Comparison of ENCODE assay signal across 8 cellular contexts in genomic region chr1:151988405-151988851, GRCh38. TPM values are rescaled to one million over a fixed set of nuclear protein-coding genes. Genes with fewer than 3 reads are reported as not detected.
DNase-seq lines count a peak whose midpoint lies in the region; ATAC-seq and TF ChIP-seq lines count a peak whose summit lies in the region.

No MANE protein-coding gene starts in this region.

- no peak overlapping the region for H3K4me3 ChIP-seq in A673 (ENCODE audit: low read depth, low read length, poor library complexity, severe bottlenecking)
- H3K4me3 ChIP-seq in HEK293 (ENCODE audit: low read depth, low read length): no peak overlapping the region
- H3K4me3 ChIP-seq in ascending aorta: no peak overlapping the region
- no peak overlapping the region for H3K4me3 ChIP-seq in H7 (ENCODE audit: insufficient read depth, low read depth, low read length)

- H3K27ac ChIP-seq in A673 (ENCODE audit: low read depth, low read length, poor library complexity, severe bottlenecking) (no peak overlapping the region), HEK293 (ENCODE audit: extremely low read depth, low read depth, low read length) (peak overlapping the region; percentile 50; the same call in 1 of the 2 replicates), ascending aorta (peak overlapping the region; percentile 75 to 78)

- no peak for TF ChIP-seq CTCF in A673 (conservative IDR thresholded peaks at IDR 0.05; ENCODE audit: low read depth, low read length)
- no peak for TF ChIP-seq CTCF in HEK293 (tag by site-specific recombination; IDR thresholded peaks at IDR 0.05)
- no peak for TF ChIP-seq CTCF in ascending aorta (IDR thresholded peaks at IDR 0.05)

- POLR2A ChIA-PET in A673 (lab: Charles Lee; ENCODE audit: low non-redundant PET) (no interaction called here), HEK293 (lab: Yijun Ruan, JAX) (interaction anchor here (1.0 to 3.5 kb wide), 11 partner anchors 9 to 79 kb away, joined by 3 to 24 read pairs (median 5); partner anchors contain the start of genes S100A11 and THEM4)

- H3K27me3 ChIP-seq in A673 (replicated peaks; ENCODE audit: insufficient read depth, low read depth, low read length, poor library complexity): peaks cover 5% of the 10 kb centered on the region
- no peaks in the 10 kb centered on the region for H3K27me3 ChIP-seq in ascending aorta
- no peaks in the 10 kb centered on the region for H3K27me3 ChIP-seq in H7 (ENCODE audit: control insufficient read depth, insufficient read depth, low read length)

- H3K9me3 ChIP-seq in A673 (ENCODE audit: low read depth, low read length, poor library complexity, severe bottlenecking): no peaks in the 10 kb centered on the region
- H3K9me3 ChIP-seq in HEK293 (ENCODE audit: control insufficient read depth, insufficient read depth, low read depth, low read length): no peaks in the 10 kb centered on the region
- H3K9me3 ChIP-seq in ascending aorta: no peaks in the 10 kb centered on the region

- BruUV-seq in A673 (replicated peaks; lab: Mats Ljungman, UMichigan): no TSS peak

- H3K36me3 ChIP-seq in A673 (ENCODE audit: insufficient read depth, low read length, poor library complexity, severe bottlenecking) (peaks cover 6% of the 10 kb centered on the region), HEK293 (ENCODE audit: control insufficient read depth in 2 of 2, insufficient read depth in 1 of 2, low read length in 2 of 2) (peaks cover 14 to 30% of the 10 kb centered on the region in 2 experiments; a peak in 2 of 3 replicates), ascending aorta (peaks cover 25 to 26% of the 10 kb centered on the region in 2 donors), H7 (replicated peaks; ENCODE audit: control insufficient read depth, insufficient read depth, low read length) (peaks cover 7% of the 10 kb centered on the region)

- DNase-seq in A673 (ENCODE audit: low spot score) (peak; percentile 93), ascending aorta (ENCODE audit: low spot score in 2 of 2) (no peak), left colon (no peak), H7 (no peak), D341Med (ENCODE audit: low spot score) (no peak), SK-N-DZ (ENCODE audit: low spot score) (no peak)
- DNase-seq in activated CD8-positive, alpha-beta memory T cell treated with anti-CD3 and anti-CD28 coated beads, Interleukin-2, amount 50 U/mL, for 4 hours: no peak

- CTCF ChIA-PET in A673 (lab: Charles Lee) (interaction anchor here (0.9 kb wide), 1 partner anchor 20 kb away, joined by 3 read pairs; no protein-coding TSS in a partner anchor), HEK293 (lab: Yijun Ruan, JAX) (interaction anchor here (0.6 to 9.3 kb wide), 8 partner anchors 8 to 152 kb away, joined by 3 to 131 read pairs (median 6); no protein-coding TSS in a partner anchor)

- peaks cover 52% of the 10 kb centered on the region for H3K4me1 ChIP-seq in A673 (ENCODE audit: insufficient read depth, low read length, poor library complexity, severe bottlenecking)
- H3K4me1 ChIP-seq in HEK293 (ENCODE audit: control insufficient read depth, insufficient read depth, low read length): peaks cover 39% of the 10 kb centered on the region
- peaks cover 29 to 52% of the 10 kb centered on the region in 2 donors for H3K4me1 ChIP-seq in ascending aorta

- intact Hi-C loops in A673 (cut with micrococcal nuclease; ENCODE audit: unreplicated experiment): loop anchor here (2.0 kb wide), 1 partner anchor 20 kb away; no protein-coding TSS in a partner anchor
- intact Hi-C loops in ascending aorta (cut with DNase I): no loop called here
- intact Hi-C loops in left colon (cut with DNase I, micrococcal nuclease): no loop called here

- ATAC-seq in left colon: peak; percentile 38

TF ChIP-seq in HEK293, 187 proteins besides CTCF, POLR2A, EP300 and RAD21 (continues in another document):
- no peak for TF ChIP-seq ZNF664 (tag by site-specific recombination; IDR thresholded peaks at IDR 0.05)
- peak; percentile 75 for TF ChIP-seq KLF16 (tag by site-specific recombination; IDR thresholded peaks at IDR 0.05)
- TF ChIP-seq SP2 (tag by site-specific recombination; IDR thresholded peaks at IDR 0.05): peak; percentile 42; the same call in 1 of the 2 replicates
- peak; percentile 45; the same call in 1 of the 2 replicates for TF ChIP-seq SP3 (tag by site-specific recombination; IDR thresholded peaks at IDR 0.05)
- peak; percentile 66; the same call in 1 of the 2 replicates for TF ChIP-seq ZNF394 (tag by site-specific recombination; IDR thresholded peaks at IDR 0.05; ENCODE audit: borderline replicate concordance)
- peak; percentile 93 for TF ChIP-seq PRDM1 (tag by site-specific recombination; IDR thresholded peaks at IDR 0.05)
- TF ChIP-seq ZNF335 (tag by site-specific recombination; conservative IDR thresholded peaks at IDR 0.05): peak; percentile 47
- peak; percentile 32; the same call in 1 of the 2 replicates for TF ChIP-seq ZBTB8A (tag by site-specific recombination; IDR thresholded peaks at IDR 0.05)
- peak; percentile 79 for TF ChIP-seq ZBTB21 (tag by site-specific recombination; IDR thresholded peaks at IDR 0.05)
- no peak for TF ChIP-seq ZNF248 (tag by site-specific recombination; IDR thresholded peaks at IDR 0.05)
- TF ChIP-seq ZNF76 (tag by site-specific recombination; IDR thresholded peaks at IDR 0.05; ENCODE audit: borderline replicate concordance, low read depth): no peak
- TF ChIP-seq ZBTB49 (tag by site-specific recombination; IDR thresholded peaks at IDR 0.05; ENCODE audit: low read depth): no peak
- no peak for TF ChIP-seq ZNF223 (tag by site-specific recombination; IDR thresholded peaks at IDR 0.05)
- peak; percentile 78; the same call in 1 of the 2 replicates for TF ChIP-seq BCL11A (tag by site-specific recombination; IDR thresholded peaks at IDR 0.05; ENCODE audit: low read depth)
- no peak for TF ChIP-seq ZNF184 (tag by site-specific recombination; IDR thresholded peaks at IDR 0.05)
- no peak for TF ChIP-seq ZNF707 (tag by site-specific recombination; IDR thresholded peaks at IDR 0.05)
- no peak for TF ChIP-seq ZBTB20 (tag by site-specific recombination; IDR thresholded peaks at IDR 0.05)
- peak; percentile 98 for TF ChIP-seq KLF17 (tag by site-specific recombination; IDR thresholded peaks at IDR 0.05)
- peak; percentile 99 for TF ChIP-seq PRDM6 (tag by site-specific recombination; IDR thresholded peaks at IDR 0.05)

RNA-seq across cellular contexts. Expression of gene S100A10, which starts 5.2 kb away (rescaled TPM):
- 34.0 and 42.4 TPM in 2 replicates for total RNA-seq in A673 (2021)
- 25.8 TPM for total RNA-seq in ascending aorta
- 1,000 to 10,000 TPM; 1,029 to 1,322 TPM for total RNA-seq in left colon
- total RNA-seq in H7 (2014; rRNA removed; shearing (Covaris generic)): 102 and 116 TPM in 2 replicates
- polyA plus RNA-seq in SK-N-DZ (2014; cell fraction: cytosol; rRNA removed): not detected in 2 replicates
- not detected in 2 replicates for polyA plus RNA-seq in SK-N-DZ (2014; cell fraction: nucleus; rRNA removed)

RNA-seq across cellular contexts. Expression of gene S100A11, which starts 48.4 kb away (rescaled TPM):
- total RNA-seq in A673 (2021) (140 and 151 TPM in 2 replicates), ascending aorta (442 TPM), left colon (100 to 1,000 TPM; 115 to 178 TPM)
- 474 and 597 TPM in 2 replicates for total RNA-seq in H7 (2014; rRNA removed; shearing (Covaris generic))
- polyA plus RNA-seq in SK-N-DZ (2014; cell fraction: cytosol; rRNA removed): 34.7 and 36.6 TPM in 2 replicates
- polyA plus RNA-seq in SK-N-DZ (2014; cell fraction: nucleus; rRNA removed): 2.8 and 5.4 TPM in 2 replicates
